ENCODE assay signal across 13 cellular contexts in the genomic region with DNA sequence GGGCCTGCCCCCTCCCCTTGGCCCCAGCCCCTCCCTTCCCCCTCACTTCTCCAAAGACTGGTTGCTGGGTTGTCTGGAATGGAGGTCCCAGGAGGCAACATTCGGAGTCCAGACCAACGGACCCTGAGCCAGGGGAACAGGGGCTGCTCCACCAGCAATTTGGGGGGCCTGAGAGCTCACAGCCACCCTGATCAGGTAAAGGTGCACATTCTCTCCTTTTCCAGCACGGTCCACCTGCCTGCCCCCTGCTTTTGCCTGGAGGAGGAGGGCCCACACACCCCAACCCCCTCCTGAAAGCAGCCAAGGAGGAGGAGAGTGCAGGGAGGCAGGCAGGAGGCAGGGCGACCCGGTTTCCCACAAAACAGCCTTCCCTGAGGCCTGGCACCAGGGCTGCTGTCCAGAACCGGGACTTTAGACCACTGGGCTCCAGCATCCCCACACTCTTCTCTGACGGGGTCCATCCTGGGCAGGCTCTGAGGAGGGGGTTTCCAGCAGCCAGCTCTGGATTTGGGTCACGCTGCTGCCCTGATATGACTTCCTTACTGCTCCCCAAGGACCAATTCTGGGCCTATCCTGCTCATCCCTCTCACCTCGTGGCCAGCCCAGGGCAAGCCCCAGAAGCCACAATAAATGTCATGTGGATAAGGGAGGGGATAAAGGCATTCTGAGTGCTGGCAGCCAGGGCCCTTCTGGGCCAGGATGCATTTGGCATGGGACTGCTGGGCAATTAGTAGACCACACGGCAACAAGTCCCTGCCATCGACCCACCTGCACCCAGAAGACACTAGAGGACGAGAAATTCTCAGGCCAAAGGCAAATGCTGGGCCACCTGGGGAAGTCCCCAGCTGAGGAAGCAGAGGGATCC. TPM values are rescaled to one million over a fixed set of nuclear protein-coding genes. Genes with fewer than 3 reads are reported as not detected.
DNase-seq lines count a peak whose midpoint lies in the region; ATAC-seq and TF ChIP-seq lines count a peak whose summit lies in the region.
"Had no signal": no experiment of that assay in that cellular context is flagged by ENCODE, and none has a peak within 500 bp of the region (broad histone marks: within the 10 kb centered on the region; RNA-seq: fewer than 3 reads in every experiment).

No MANE protein-coding gene starts in this region.

- POLR2A ChIA-PET in HEK293T (lab: Yijun Ruan, JAX) = no interaction called here

- peak; percentile 23 for DNase-seq in activated CD8-positive, alpha-beta memory T cell treated with anti-CD3 and anti-CD28 coated beads, Interleukin-2, amount 10 ng/mL, durations not matched to agents 7 days and 5 days
- DNase-seq in activated CD8-positive, alpha-beta memory T cell treated with anti-CD3 and anti-CD28 coated beads, Interleukin-2, amount 50 U/mL, for 48 hours = no peak
- peak; percentile 5 for DNase-seq in HEK293T (ENCODE audit: extremely low spot score)
- no peak for DNase-seq in effector memory CD8-positive, alpha-beta T cell
- DNase-seq in progenitor cell of endocrine pancreas (ENCODE audit: low spot score, unreplicated experiment) = no peak
- DNase-seq in HCEC 1CT = no peak
- no peak for DNase-seq in stimulated activated naive CD4-positive, alpha-beta T cell treated with Interleukin-2 at 50 U/mL for 16 hours (lab: John Stamatoyannopoulos, UW)
- DNase-seq in NOMO-1 (lab: John Stamatoyannopoulos, UW; ENCODE audit: unreplicated experiment in 2 of 2) = no peak
- DNase-seq: activated B cell treated with CpG ODN at 0.5 μM for 24 hours; activated naive CD4-positive, alpha-beta T cell treated with Interleukin-2 at 50 U/mL for 16 hours; EL; T-helper 1 cell; trophoblast cell had no signal

- H3K4me3 Mint-ChIP-seq in activated CD8-positive, alpha-beta memory T cell treated with anti-CD3 and anti-CD28 coated beads, Interleukin-2, amount 10 ng/mL, durations not matched to agents 7 days and 5 days = no peak overlapping the region
- peak overlapping the region; percentile 70 to 81 for H3K4me3 Mint-ChIP-seq in effector memory CD8-positive, alpha-beta T cell
- H3K4me3 Mint-ChIP-seq in progenitor cell of endocrine pancreas (ENCODE audit: low read depth) = peak overlapping the region; percentile 55

- peaks cover 56% of the 10 kb centered on the region for H3K27me3 Mint-ChIP-seq in activated CD8-positive, alpha-beta memory T cell treated with anti-CD3 and anti-CD28 coated beads, Interleukin-2, amount 10 ng/mL, durations not matched to agents 7 days and 5 days
- peaks cover 43 to 77% of the 10 kb centered on the region in 2 donors for H3K27me3 Mint-ChIP-seq in effector memory CD8-positive, alpha-beta T cell
- H3K27me3 Mint-ChIP-seq in progenitor cell of endocrine pancreas = peaks cover 64% of the 10 kb centered on the region

- H3K36me3 Mint-ChIP-seq in activated CD8-positive, alpha-beta memory T cell treated with anti-CD3 and anti-CD28 coated beads, Interleukin-2, amount 10 ng/mL, durations not matched to agents 7 days and 5 days = no peaks in the 10 kb centered on the region
- H3K36me3 Mint-ChIP-seq in effector memory CD8-positive, alpha-beta T cell (ENCODE audit: insufficient read depth) = peaks cover 3% of the 10 kb centered on the region
- H3K36me3 Mint-ChIP-seq in progenitor cell of endocrine pancreas (ENCODE audit: insufficient read depth) = no peaks in the 10 kb centered on the region

- CTCF ChIA-PET in activated CD8-positive, alpha-beta memory T cell treated with anti-CD3 and anti-CD28 coated beads, Interleukin-2, amount 10 ng/mL, durations not matched to agents 7 days and 5 days (lab: Charles Lee) = no interaction called here
- CTCF ChIA-PET in HEK293T (lab: Yijun Ruan, JAX) = no interaction called here

- H3K27ac Mint-ChIP-seq in activated CD8-positive, alpha-beta memory T cell treated with anti-CD3 and anti-CD28 coated beads, Interleukin-2, amount 10 ng/mL, durations not matched to agents 7 days and 5 days = no peak overlapping the region
- no peak overlapping the region for H3K27ac Mint-ChIP-seq in effector memory CD8-positive, alpha-beta T cell
- H3K27ac Mint-ChIP-seq in progenitor cell of endocrine pancreas = no peak overlapping the region
- H3K27ac Mint-ChIP-seq: activated B cell treated with CpG ODN at 0.5 μM for 24 hours had no signal

- no peaks in the 10 kb centered on the region for H3K9me3 Mint-ChIP-seq in activated CD8-positive, alpha-beta memory T cell treated with anti-CD3 and anti-CD28 coated beads, Interleukin-2, amount 10 ng/mL, durations not matched to agents 7 days and 5 days (ENCODE audit: low read depth)
- peaks cover 0 to 9% of the 10 kb centered on the region in 2 donors for H3K9me3 Mint-ChIP-seq in effector memory CD8-positive, alpha-beta T cell
- H3K9me3 Mint-ChIP-seq in progenitor cell of endocrine pancreas (ENCODE audit: low read depth) = no peaks in the 10 kb centered on the region
- H3K9me3 Mint-ChIP-seq: activated B cell treated with CpG ODN at 0.5 μM for 24 hours had no signal

- no peak for TF ChIP-seq CTCF in progenitor cell of endocrine pancreas (IDR thresholded peaks at IDR 0.05; ENCODE audit: unreplicated experiment)

- H3K4me1 Mint-ChIP-seq in activated CD8-positive, alpha-beta memory T cell treated with anti-CD3 and anti-CD28 coated beads, Interleukin-2, amount 10 ng/mL, durations not matched to agents 7 days and 5 days = peaks cover 4% of the 10 kb centered on the region
- H3K4me1 Mint-ChIP-seq in effector memory CD8-positive, alpha-beta T cell (ENCODE audit: low read depth in 2 of 2) = peaks cover 4 to 5% of the 10 kb centered on the region in 2 donors
- peaks cover 13% of the 10 kb centered on the region for H3K4me1 Mint-ChIP-seq in progenitor cell of endocrine pancreas (ENCODE audit: low read depth)

- no peak for ATAC-seq in activated CD8-positive, alpha-beta memory T cell treated with anti-CD3 and anti-CD28 coated beads, Interleukin-2, amount 10 ng/mL, durations not matched to agents 7 days and 5 days
- no peak for ATAC-seq in effector memory CD8-positive, alpha-beta T cell (replicated peaks)

TF ChIP-seq in HEK293T, 16 proteins besides CTCF, POLR2A, EP300 and RAD21:
- no peak for TF ChIP-seq ZNF384 (IDR thresholded peaks at IDR 0.05)

RNA-seq across cellular contexts. Expression of a gene that starts 1.1 kb away (rescaled TPM):
- under 1 TPM in 1 of 2 experiments, not detected in 1; 0.63 TPM for total RNA-seq in activated CD8-positive, alpha-beta memory T cell treated with anti-CD3 and anti-CD28 coated beads, Interleukin-2, amount 10 ng/mL, durations not matched to agents 7 days and 5 days
- total RNA-seq in progenitor cell of endocrine pancreas = 9.3 and 12.2 TPM in 2 replicates

Comparison
In these comparisons a context has a peak if more than half of its experiments do, and no peak if none do; other contexts are left out.
1. DNase-seq: peak in activated CD8-positive, alpha-beta memory T cell treated with anti-CD3 and anti-CD28 coated beads, Interleukin-2, amount 10 ng/mL, durations not matched to agents 7 days and 5 days (single experiment) and HEK293T (single experiment); none in activated CD8-positive, alpha-beta memory T cell treated with anti-CD3 and anti-CD28 coated beads, Interleukin-2, amount 50 U/mL, for 48 hours (single experiment), effector memory CD8-positive, alpha-beta T cell (0 of 3), progenitor cell of endocrine pancreas (single experiment), HCEC 1CT (single experiment), stimulated activated naive CD4-positive, alpha-beta T cell treated with Interleukin-2 at 50 U/mL for 16 hours (single experiment) and NOMO-1 (0 of 2).